ENCODE assay signal across 8 cellular contexts in the genomic region with DNA sequence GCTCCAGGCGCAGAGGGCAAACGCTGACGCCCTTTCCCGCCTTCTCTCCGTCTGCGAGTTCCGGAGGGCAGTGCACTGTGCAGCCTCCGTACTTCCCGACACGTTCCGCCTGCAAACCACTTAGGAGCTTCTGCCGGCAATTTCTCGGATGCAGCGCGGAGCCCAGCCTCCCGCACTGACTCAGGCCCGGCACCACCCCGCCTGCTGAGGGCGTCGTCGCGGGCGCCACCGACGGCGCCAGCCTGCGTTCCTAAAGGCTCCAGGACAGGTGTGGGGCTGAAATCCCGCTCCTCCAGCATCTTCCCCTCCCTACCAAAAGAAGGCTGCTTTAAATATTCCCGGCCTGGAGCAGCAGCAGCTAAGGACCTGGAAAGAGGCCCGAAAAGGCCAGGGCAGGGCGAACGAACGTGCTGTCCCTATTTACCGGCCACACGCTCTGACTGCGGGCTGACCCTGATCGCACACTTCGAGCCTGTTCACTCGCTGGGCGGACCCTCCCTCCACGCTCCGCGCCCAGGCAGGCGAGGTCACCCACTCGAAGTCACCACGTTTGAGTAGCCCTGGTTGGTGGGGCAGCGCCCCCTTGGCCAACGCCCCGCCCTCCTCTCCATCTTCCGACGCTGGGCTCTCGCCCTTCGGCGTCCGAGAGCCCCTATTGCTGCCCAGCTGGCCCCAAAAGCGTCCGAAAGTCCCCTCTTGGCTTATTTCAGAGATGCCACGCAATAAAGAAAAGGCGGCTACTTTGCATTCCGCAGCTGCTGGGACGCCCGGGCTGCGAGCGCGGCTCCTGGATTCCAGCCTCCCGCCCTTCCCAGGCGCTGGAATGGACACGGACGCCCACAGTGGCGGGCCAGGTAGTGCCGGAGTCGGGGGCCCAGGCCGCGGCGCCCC. TPM values are rescaled to one million over a fixed set of nuclear protein-coding genes. Genes with fewer than 3 reads are reported as not detected.
DNase-seq lines count a peak whose midpoint lies in the region; ATAC-seq lines count a peak whose summit lies in the region.

No MANE protein-coding gene starts in this region.

- H3K27ac ChIP-seq in ectodermal cell (ENCODE audit: insufficient read depth, low read depth, low read length, poor library complexity, severe bottlenecking) (no peak overlapping the region), mucosa of rectum (ENCODE audit: low read depth in 2 of 2, low read length in 2 of 2) (no peak overlapping the region)

- H3K27me3 ChIP-seq in ectodermal cell (ENCODE audit: control insufficient read depth, insufficient read depth, low read length, poor library complexity, severe bottlenecking): peaks cover 68% of the 10 kb centered on the region
- peaks cover 33 to 40% of the 10 kb centered on the region in 2 donors for H3K27me3 ChIP-seq in mucosa of rectum (ENCODE audit: control insufficient read depth in 2 of 2, insufficient read depth in 2 of 2, low read length in 2 of 2)

- ATAC-seq in GM21423 (IDR thresholded peaks at IDR 0.05; ENCODE audit: unreplicated experiment) (peak; percentile 20), HG03097 (IDR thresholded peaks at IDR 0.05; ENCODE audit: low FRiP score, unreplicated experiment) (no peak)

- peak overlapping the region in 1 of 2 donors; percentile 58 for H3K9ac ChIP-seq in mucosa of rectum (ENCODE audit: low read depth in 1 of 2, low read length in 2 of 2)

- H3K4me3 ChIP-seq in ectodermal cell (ENCODE audit: insufficient read depth, low read depth, low read length) (peak overlapping the region; percentile 52), mucosa of rectum (ENCODE audit: low read length in 2 of 2) (peak overlapping the region; percentile 69 to 76)

- H3K9me3 ChIP-seq in ectodermal cell (ENCODE audit: control insufficient read depth, low read length) (no peaks in the 10 kb centered on the region), mucosa of rectum (ENCODE audit: control insufficient read depth in 2 of 2, low read length in 2 of 2) (no peaks in the 10 kb centered on the region)

- H3K36me3 ChIP-seq in ectodermal cell (ENCODE audit: control insufficient read depth, insufficient read depth, low read length) (no peaks in the 10 kb centered on the region), mucosa of rectum (ENCODE audit: control insufficient read depth in 2 of 2, insufficient read depth in 2 of 2, low read length in 2 of 2) (no peaks in the 10 kb centered on the region)

- DNase-seq in D341Med (ENCODE audit: low spot score) (peak; percentile 28), M059J (ENCODE audit: low read depth) (peak; percentile 18)
- no peak for DNase-seq in effector CD8-positive, alpha-beta T cell (lab: John Stamatoyannopoulos, UW)
- no peak for DNase-seq in stimulated activated CD4-positive, alpha-beta T cell treated with anti-CD3 and anti-CD28 coated beads, Interleukin-1b, Interleukin-23, amount 100 ng/mL, for 48 hours

- WGBS in ectodermal cell, 2 experiments: 14% methylated on average over 75 of the region's 75 CpGs

- H3K4me1 ChIP-seq in ectodermal cell (ENCODE audit: control insufficient read depth, insufficient read depth, low read length) (no peaks in the 10 kb centered on the region), mucosa of rectum (ENCODE audit: control insufficient read depth in 2 of 2, insufficient read depth in 2 of 2, low read length in 2 of 2) (peaks cover 13 to 18% of the 10 kb centered on the region in 2 donors)

RNA-seq across cellular contexts. Expression of gene TRIM36, which starts 9.6 kb away (rescaled TPM):
- total RNA-seq in M059J (2014; rRNA removed; shearing (Covaris generic)): 1.6 and 3.6 TPM in 2 replicates
- 16.2 TPM for polyA plus RNA-seq in ectodermal cell (2013, experiment 1 of 4)
- 19.3 TPM for polyA plus RNA-seq in ectodermal cell (2013, experiment 2 of 4)
- polyA plus RNA-seq in ectodermal cell (2013, experiment 3 of 4): 17.2 TPM
- 19.0 TPM for polyA plus RNA-seq in ectodermal cell (2013, experiment 4 of 4)

Comparison
In these comparisons a context has a peak if more than half of its experiments do, and no peak if none do; other contexts are left out.
1. DNase-seq: peak in D341Med (single experiment) and M059J (single experiment); none in effector CD8-positive, alpha-beta T cell (single experiment) and stimulated activated CD4-positive, alpha-beta T cell treated with anti-CD3 and anti-CD28 coated beads, Interleukin-1b, Interleukin-23, amount 100 ng/mL, for 48 hours (single experiment).